Comparison of ENCODE assay signal across 23 cellular contexts in the genomic region with DNA sequence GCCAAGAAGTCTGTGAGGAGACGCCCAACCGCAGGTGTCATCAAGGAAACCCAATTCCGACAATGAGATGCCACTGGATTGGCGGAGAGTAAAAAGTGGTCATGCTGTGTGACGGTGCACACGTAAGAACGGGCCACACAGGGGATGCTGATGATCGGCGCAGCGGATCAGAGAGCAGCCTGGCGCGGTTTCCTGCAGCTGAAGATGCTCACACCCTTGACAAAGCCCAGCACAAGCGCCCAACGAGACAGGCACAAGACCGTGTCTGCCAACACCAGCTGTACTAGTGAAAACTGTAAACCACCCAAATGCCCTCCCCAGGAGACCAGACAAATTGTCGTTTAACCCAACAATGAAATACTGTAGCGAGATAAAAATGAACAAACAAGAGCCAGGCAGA. TPM values are rescaled to one million over a fixed set of nuclear protein-coding genes. Genes with fewer than 3 reads are reported as not detected.
DNase-seq lines count a peak whose midpoint lies in the region; ATAC-seq and TF ChIP-seq lines count a peak whose summit lies in the region.
"Had no signal": no experiment of that assay in that cellular context is flagged by ENCODE, and none has a peak within 500 bp of the region (broad histone marks: within the 10 kb centered on the region; RNA-seq: fewer than 3 reads in every experiment).

No MANE protein-coding gene starts in this region.

- H3K4me1 Mint-ChIP-seq in neural progenitor cell = peaks cover 79% of the 10 kb centered on the region
- H3K4me1 Mint-ChIP-seq: stimulated activated memory B cell treated with anti-CD40 and anti-IgM and Interleukin-4, amounts not matched to agents 10 μg/mL and 1 μg/mL and 100 μg/mL, for 72 hours had no signal

- H2AFZ ChIP-seq in neural progenitor cell (replicated peaks) = no peak overlapping the region
- H2AFZ ChIP-seq: parathyroid adenoma had no signal

- H4K20me1 ChIP-seq in neural progenitor cell (ENCODE audit: low read depth) = peaks cover 96% of the 10 kb centered on the region

- no peak for TF ChIP-seq POLR2A in uterus (IDR thresholded peaks at IDR 0.05)

- H3K4me2 ChIP-seq in neural progenitor cell = peak overlapping the region; percentile 31

- H3K27ac ChIP-seq in WERI-Rb-1 (peak overlapping the region; percentile 65), neural progenitor cell (no peak overlapping the region), uterus (peak overlapping the region in 1 of 2 donors; percentile 55)
- H3K27ac ChIP-seq: lower lobe of right lung, parathyroid adenoma, thoracic aorta had no signal

- no peak overlapping the region for H3K9ac ChIP-seq in neural progenitor cell
- H3K9ac ChIP-seq: parathyroid adenoma had no signal

- H3K36me3 Mint-ChIP-seq in neural progenitor cell = no peaks in the 10 kb centered on the region
- H3K36me3 Mint-ChIP-seq: CD4-positive, CD25-positive, alpha-beta regulatory T cell; stimulated activated memory B cell treated with anti-CD40 and anti-IgM and Interleukin-4, amounts not matched to agents 10 μg/mL and 1 μg/mL and 100 μg/mL, for 72 hours had no signal

- H3K9me3 Mint-ChIP-seq in neural progenitor cell = no peaks in the 10 kb centered on the region
- H3K9me3 Mint-ChIP-seq: activated T-cell treated with anti-CD3 and anti-CD28 coated beads, Interleukin-2, amount 50 U/mL, for 24 hours; CD4-positive, CD25-positive, alpha-beta regulatory T cell; stimulated activated memory B cell treated with anti-CD40 and anti-IgM and Interleukin-4, amounts not matched to agents 10 μg/mL and 1 μg/mL and 100 μg/mL, for 72 hours had no signal

- no peaks in the 10 kb centered on the region for H3K9me3 ChIP-seq in WERI-Rb-1 (ENCODE audit: severe bottlenecking)
- no peaks in the 10 kb centered on the region for H3K9me3 ChIP-seq in neural progenitor cell (ENCODE audit: low read depth)
- no peaks in the 10 kb centered on the region for H3K9me3 ChIP-seq in uterus
- H3K9me3 ChIP-seq: lower lobe of right lung, thoracic aorta had no signal

- H3K27me3 ChIP-seq in WERI-Rb-1 (ENCODE audit: insufficient read depth, low read depth, severe bottlenecking) (no peaks in the 10 kb centered on the region), neural progenitor cell (no peaks in the 10 kb centered on the region), uterus (no peaks in the 10 kb centered on the region)

- TF ChIP-seq CTCF in WERI-Rb-1 (IDR thresholded peaks at IDR 0.05; ENCODE audit: low read depth, low read length) = no peak
- no peak for TF ChIP-seq CTCF in neural progenitor cell (IDR thresholded peaks at IDR 0.05)
- TF ChIP-seq CTCF in uterus (IDR thresholded peaks at IDR 0.05) = no peak

- no peak for ATAC-seq in HG02938 (IDR thresholded peaks at IDR 0.05; ENCODE audit: unreplicated experiment)
- ATAC-seq: activated CD8-positive, alpha-beta T cell treated with anti-CD3 and anti-CD28 coated beads, Interleukin-2, amount 10 ng/mL, durations not matched to agents 7 days and 5 days; lower lobe of right lung; Right ventricle myocardium inferior; stimulated activated memory B cell treated with anti-CD40 and anti-IgM and Interleukin-4, amounts not matched to agents 10 μg/mL and 1 μg/mL and 100 μg/mL, for 72 hours had no signal

- H3K4me3 Mint-ChIP-seq in neural progenitor cell = no peak overlapping the region
- H3K4me3 Mint-ChIP-seq: activated CD8-positive, alpha-beta T cell treated with anti-CD3 and anti-CD28 coated beads, Interleukin-2, amount 10 ng/mL, durations not matched to agents 7 days and 5 days; activated T-cell treated with anti-CD3 and anti-CD28 coated beads, Interleukin-2, amount 50 U/mL, for 24 hours; CD4-positive, CD25-positive, alpha-beta regulatory T cell; stimulated activated memory B cell treated with anti-CD40 and anti-IgM and Interleukin-4, amounts not matched to agents 10 μg/mL and 1 μg/mL and 100 μg/mL, for 72 hours had no signal

- H3K27me3 Mint-ChIP-seq in neural progenitor cell (ENCODE audit: insufficient read depth, low read depth) = peaks cover 10% of the 10 kb centered on the region
- H3K27me3 Mint-ChIP-seq: activated T-cell treated with anti-CD3 and anti-CD28 coated beads, Interleukin-2, amount 50 U/mL, for 24 hours; CD4-positive, CD25-positive, alpha-beta regulatory T cell had no signal

- peaks cover 98% of the 10 kb centered on the region for H3K79me2 ChIP-seq in neural progenitor cell (ENCODE audit: low read depth)

- no peak overlapping the region; the same call in 1 of the 2 replicates for H3K4me3 ChIP-seq in WERI-Rb-1 (ENCODE audit: low read depth, low read length)
- H3K4me3 ChIP-seq in neural progenitor cell = no peak overlapping the region
- H3K4me3 ChIP-seq in uterus = no peak overlapping the region
- H3K4me3 ChIP-seq: lower lobe of right lung, thoracic aorta had no signal

- DNase-seq in DMS79 (lab: John Stamatoyannopoulos, UW) (peak; percentile 58), NCI-H146 treated with DMSO at 0.1 percent for 48 hours (lab: John Stamatoyannopoulos, UW; ENCODE audit: unreplicated experiment) (peak; percentile 26), WERI-Rb-1 (no peak), neural progenitor cell (ENCODE audit: low spot score) (no peak), NCI-H82 treated with DMSO at 0.1 percent for 48 hours (lab: John Stamatoyannopoulos, UW; ENCODE audit: unreplicated experiment) (no peak), uterus (no peak), SHP77 treated with DMSO at 0.1 percent for 48 hours (lab: John Stamatoyannopoulos, UW) (no peak)
- DNase-seq: activated CD4-positive, CD25-positive, alpha-beta regulatory T cell treated with anti-CD3 and anti-CD28 coated beads, Interleukin-2, amount 50 U/mL, for 72 hours; activated CD8-positive, alpha-beta T cell treated with anti-CD3 and anti-CD28 coated beads, Interleukin-2, amount 10 ng/mL, durations not matched to agents 7 days and 5 days; activated naive CD4-positive, alpha-beta T cell treated with Interleukin-2 at 50 U/mL for 16 hours; activated T-cell treated with anti-CD3 and anti-CD28 coated beads, Interleukin-2, amount 50 U/mL, for 24 hours; CD4-positive, CD25-positive, alpha-beta regulatory T cell; foreskin melanocyte; islet precursor cell; lower lobe of right lung; NCI-H1048; stimulated activated CD4-positive, alpha-beta T cell treated with anti-CD3 and anti-CD28 coated beads, Interleukin-1b, Interleukin-23, amount 100 ng/mL, for 48 hours; SW 1271 had no signal

- H3F3A ChIP-seq in neural progenitor cell (ENCODE audit: low read depth) = peaks cover 29% of the 10 kb centered on the region

- H3K4me1 ChIP-seq in neural progenitor cell (peaks cover 54% of the 10 kb centered on the region), uterus (no peaks in the 10 kb centered on the region)
- H3K4me1 ChIP-seq: lower lobe of right lung had no signal

- intact Hi-C loops in uterus (cut with DNase I; ENCODE audit: low total_unique reads) = no loop called here

- H3K36me3 ChIP-seq in WERI-Rb-1 = peaks cover 2% of the 10 kb centered on the region; the same call in 1 of the 2 replicates
- H3K36me3 ChIP-seq in neural progenitor cell = no peaks in the 10 kb centered on the region
- H3K36me3 ChIP-seq in uterus = no peaks in the 10 kb centered on the region
- H3K36me3 ChIP-seq: lower lobe of right lung, thoracic aorta had no signal

- H3K27ac Mint-ChIP-seq in neural progenitor cell = peak overlapping the region; percentile 40
- H3K27ac Mint-ChIP-seq: activated CD8-positive, alpha-beta T cell treated with anti-CD3 and anti-CD28 coated beads, Interleukin-2, amount 10 ng/mL, durations not matched to agents 7 days and 5 days; activated T-cell treated with anti-CD3 and anti-CD28 coated beads, Interleukin-2, amount 50 U/mL, for 24 hours; CD4-positive, CD25-positive, alpha-beta regulatory T cell; stimulated activated memory B cell treated with anti-CD40 and anti-IgM and Interleukin-4, amounts not matched to agents 10 μg/mL and 1 μg/mL and 100 μg/mL, for 72 hours had no signal

RNA-seq across cellular contexts. Expression of a gene that starts 55.7 kb away (rescaled TPM):
- total RNA-seq in neural progenitor cell (ENCODE audit: low replicate concordance) (19.0 and 41.3 TPM in 2 replicates), uterus (10 to 100 TPM in 2 of 4 donors, 1 to 10 TPM in 1, under 1 TPM in 1; 0.88 to 56.3 (median 13.6) TPM)

Comparison
In these comparisons a context has a peak if more than half of its experiments do, and no peak if none do; other contexts are left out.
1. DNase-seq: peak in DMS79 (single experiment) and NCI-H146 treated with DMSO at 0.1 percent for 48 hours (single experiment); none in WERI-Rb-1 (single experiment), neural progenitor cell (single experiment), NCI-H82 treated with DMSO at 0.1 percent for 48 hours (single experiment), uterus (0 of 2) and SHP77 treated with DMSO at 0.1 percent for 48 hours (single experiment).